1 cellular context compared by ENCODE assay signal in the genomic region with DNA sequence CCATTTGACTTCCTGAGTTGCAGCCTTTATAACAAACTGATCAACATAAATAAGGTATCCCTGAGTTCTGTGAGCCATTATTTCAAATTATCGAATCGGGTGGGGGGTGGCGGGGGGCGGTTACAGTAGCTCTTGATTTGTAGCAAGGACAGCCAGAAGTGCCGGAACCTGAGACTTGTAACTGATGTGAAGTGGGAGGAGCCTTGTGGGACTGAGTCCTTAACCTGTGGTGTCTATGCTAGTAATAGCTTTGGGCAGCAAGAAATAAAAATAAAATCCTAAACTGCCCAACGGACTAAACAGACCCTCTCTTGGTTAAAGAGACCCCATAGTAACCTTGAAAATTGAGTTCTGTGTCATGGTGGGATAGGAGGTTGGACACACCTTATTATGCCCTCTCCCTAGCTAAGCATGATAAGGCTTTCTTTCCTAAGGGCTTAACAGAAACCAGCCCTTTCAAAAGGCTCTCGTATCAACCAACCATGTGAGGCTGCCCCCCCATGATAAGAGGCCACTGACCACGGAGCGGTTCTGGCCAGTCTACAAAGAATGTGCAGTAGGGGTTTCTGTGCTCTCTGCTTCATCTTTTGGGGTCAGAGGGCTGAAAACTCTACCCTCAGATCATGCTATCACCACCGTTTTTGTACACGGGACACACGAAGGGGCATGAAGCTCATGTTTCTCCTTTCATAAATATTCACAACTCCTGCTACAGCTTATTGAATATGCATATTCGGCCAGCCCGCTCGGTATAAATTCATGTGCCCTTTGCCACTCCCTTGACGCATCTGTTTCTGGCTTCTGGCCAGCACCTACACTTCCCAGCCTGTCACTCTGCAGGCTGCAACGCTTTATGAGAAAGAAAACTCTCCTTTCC.
TF ChIP-seq lines count a peak whose summit lies in the region.

No MANE protein-coding gene starts in this region.

TF ChIP-seq in Ishikawa, 13 proteins besides CTCF, POLR2A, EP300 and RAD21:
- TF ChIP-seq, protein P1, sequence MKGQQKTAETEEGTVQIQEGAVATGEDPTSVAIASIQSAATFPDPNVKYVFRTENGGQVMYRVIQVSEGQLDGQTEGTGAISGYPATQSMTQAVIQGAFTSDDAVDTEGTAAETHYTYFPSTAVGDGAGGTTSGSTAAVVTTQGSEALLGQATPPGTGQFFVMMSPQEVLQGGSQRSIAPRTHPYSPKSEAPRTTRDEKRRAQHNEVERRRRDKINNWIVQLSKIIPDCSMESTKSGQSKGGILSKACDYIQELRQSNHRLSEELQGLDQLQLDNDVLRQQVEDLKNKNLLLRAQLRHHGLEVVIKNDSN (IDR thresholded peaks at IDR 0.05): no peak
- no peak for TF ChIP-seq EGR1 (IDR thresholded peaks at IDR 0.05)
- peak; percentile 72 for TF ChIP-seq NFIC (IDR thresholded peaks at IDR 0.05)
- TF ChIP-seq CEBPB (IDR thresholded peaks at IDR 0.05): no peak
